Comparison of ENCODE assay signal across 9 cellular contexts in genomic region chr3:18237251-18238005, GRCh38.
A peak's percentile ranks its signal among the peaks of the same experiment; 100 is the strongest.
DNase-seq lines count a peak whose midpoint lies in the region; ATAC-seq and FAIRE-seq lines count a peak whose summit lies in the region.
"Had no signal": no experiment of that assay in that cellular context is flagged by ENCODE, and none has a peak within 500 bp of the region (broad histone marks: within the 10 kb centered on the region; RNA-seq: fewer than 3 reads in every experiment).

No MANE protein-coding gene starts in this region.

- no peak overlapping the region for H4K8ac ChIP-seq in mesendoderm (ENCODE audit: low read depth, low read length)

- ATAC-seq in HG02759 (IDR thresholded peaks at IDR 0.05; ENCODE audit: unreplicated experiment): peak; percentile 93

- no peak overlapping the region for H3K56ac ChIP-seq in mesendoderm (ENCODE audit: low read length)

- H3K18ac ChIP-seq in mesendoderm (ENCODE audit: low read length): peak overlapping the region; percentile 35

- H3K27me3 ChIP-seq in mesendoderm (ENCODE audit: insufficient read depth, low read length, poor library complexity): no peaks in the 10 kb centered on the region

- DNase-seq in NCI-H748 (lab: John Stamatoyannopoulos, UW; ENCODE audit: unreplicated experiment): peak; percentile 33
- no peak for DNase-seq in NCI-H748 treated with DMSO at 0.1 percent for 48 hours (lab: John Stamatoyannopoulos, UW)
- DNase-seq in NCI-H69 (lab: John Stamatoyannopoulos, UW): peak; percentile 77
- DNase-seq in mesendoderm: peak; percentile 26
- DNase-seq in LoVo (ENCODE audit: low spot score): no peak
- no peak for DNase-seq in frontal cortex (ENCODE audit: low spot score in 2 of 2)
- DNase-seq in stimulated activated CD4-positive, alpha-beta T cell treated with anti-CD3 and anti-CD28 coated beads, Interleukin-2, amount 100 ng/mL, for 24 hours: no peak

- no peak overlapping the region for H2AK5ac ChIP-seq in mesendoderm (ENCODE audit: low read length)

- H3K4ac ChIP-seq in mesendoderm (ENCODE audit: low read depth, low read length): no peak overlapping the region

- H2BK5ac ChIP-seq in mesendoderm (ENCODE audit: low read length): no peak overlapping the region

- no peak overlapping the region for H3K9ac ChIP-seq in mesendoderm (ENCODE audit: low read length)

- peaks cover 16% of the 10 kb centered on the region for H3K4me1 ChIP-seq in mesendoderm (ENCODE audit: control insufficient read depth, low read depth, low read length)

- no peaks in the 10 kb centered on the region for H3K79me1 ChIP-seq in mesendoderm (ENCODE audit: low read length)

- H3K79me2 ChIP-seq in mesendoderm (ENCODE audit: control insufficient read depth, insufficient read depth, low read length): no peaks in the 10 kb centered on the region

- no peak overlapping the region for H3K4me3 ChIP-seq in mesendoderm (ENCODE audit: low read length)
- H3K4me3 ChIP-seq: SK-N-MC had no signal

- FAIRE-seq in frontal cortex (lab: Jason Lieb, UNC): no peak

- H3K23ac ChIP-seq in mesendoderm (ENCODE audit: low read length): no peak overlapping the region

- H4K5ac ChIP-seq in mesendoderm (ENCODE audit: low read length): no peak overlapping the region

- WGBS in mesendoderm (ENCODE audit: extremely low coverage, insufficient coverage, low lambda C conversion rate): no CpG with 5 or more reads among the region's 5 CpGs

- no peaks in the 10 kb centered on the region for H3K36me3 ChIP-seq in mesendoderm (ENCODE audit: control insufficient read depth, insufficient read depth, low read length)

- no peak overlapping the region for H3K27ac ChIP-seq in mesendoderm (ENCODE audit: low read depth, low read length)
- H3K27ac ChIP-seq: SK-N-MC had no signal

- H2BK15ac ChIP-seq in mesendoderm (replicated peaks; ENCODE audit: low read depth): peak overlapping the region; percentile 76

- no peak overlapping the region for H3K4me2 ChIP-seq in mesendoderm (ENCODE audit: low read length)

- H2BK120ac ChIP-seq in mesendoderm (ENCODE audit: low read depth, low read length): peak overlapping the region; percentile 65

Comparison
In these comparisons a context has a peak if more than half of its experiments do, and no peak if none do; other contexts are left out.
1. DNase-seq: peak in NCI-H748 (single experiment), NCI-H69 (single experiment) and mesendoderm (single experiment); none in NCI-H748 treated with DMSO at 0.1 percent for 48 hours (single experiment), LoVo (single experiment), frontal cortex (0 of 2) and stimulated activated CD4-positive, alpha-beta T cell treated with anti-CD3 and anti-CD28 coated beads, Interleukin-2, amount 100 ng/mL, for 24 hours (0 of 2).